In genomic region chr20:1241456-1241855, GRCh38 we compare ENCODE assay signal across 15 cellular contexts. TPM values are rescaled to one million over a fixed set of nuclear protein-coding genes. Genes with fewer than 3 reads are reported as not detected.
A peak's percentile ranks its signal among the peaks of the same experiment; 100 is the strongest.
DNase-seq lines count a peak whose midpoint lies in the region; ATAC-seq lines count a peak whose summit lies in the region.
"Had no signal": no experiment of that assay in that cellular context is flagged by ENCODE, and none has a peak within 500 bp of the region (broad histone marks: within the 10 kb centered on the region; RNA-seq: fewer than 3 reads in every experiment).

No MANE protein-coding gene starts in this region.

- H3K9ac ChIP-seq in mesendoderm (ENCODE audit: low read length) = no peak overlapping the region
- H3K9ac ChIP-seq: GM23248 had no signal

- H3K4ac ChIP-seq in mesendoderm (ENCODE audit: low read depth, low read length) = no peak overlapping the region

- H2AK5ac ChIP-seq in mesendoderm (ENCODE audit: low read length) = no peak overlapping the region

- no peak overlapping the region for H4K8ac ChIP-seq in mesendoderm (ENCODE audit: low read depth, low read length)

- no peaks in the 10 kb centered on the region for H3K79me2 ChIP-seq in mesendoderm (ENCODE audit: control insufficient read depth, insufficient read depth, low read length)

- H2BK120ac ChIP-seq in mesendoderm (ENCODE audit: low read depth, low read length) = no peak overlapping the region

- H3K27ac ChIP-seq in mesendoderm (ENCODE audit: low read depth, low read length) = no peak overlapping the region
- H3K27ac ChIP-seq: C4-2B had no signal

- no peaks in the 10 kb centered on the region for H3K4me1 ChIP-seq in mesendoderm (ENCODE audit: control insufficient read depth, low read depth, low read length)
- H3K4me1 ChIP-seq: BE2C had no signal

- no peak overlapping the region for H3K4me3 ChIP-seq in mesendoderm (ENCODE audit: low read length)
- H3K4me3 ChIP-seq: GM23248, K562 had no signal

- DNase-seq in ACHN (peak; percentile 6), ELR (ENCODE audit: low read depth) (peak; percentile 39), SK-N-DZ (ENCODE audit: low spot score) (peak; percentile 38), mesendoderm (peak; percentile 49), LoVo (ENCODE audit: low spot score) (no peak), HPDE6-E6E7 (ENCODE audit: extremely low spot score) (no peak)
- DNase-seq: BE2C; CD4-positive, alpha-beta memory T cell; DMS79; GM23248 had no signal

- H3K36me3 ChIP-seq in mesendoderm (ENCODE audit: control insufficient read depth, insufficient read depth, low read length) = no peaks in the 10 kb centered on the region
- H3K36me3 ChIP-seq: BE2C had no signal

- H3K23ac ChIP-seq in mesendoderm (ENCODE audit: low read length) = no peak overlapping the region

- no peak overlapping the region for H2BK15ac ChIP-seq in mesendoderm (replicated peaks; ENCODE audit: low read depth)

- H3K79me1 ChIP-seq in mesendoderm (ENCODE audit: low read length) = no peaks in the 10 kb centered on the region

- H4K5ac ChIP-seq in mesendoderm (ENCODE audit: low read length) = no peak overlapping the region

- H3K18ac ChIP-seq in mesendoderm (ENCODE audit: low read length) = no peak overlapping the region

- no peaks in the 10 kb centered on the region for H3K27me3 ChIP-seq in mesendoderm (ENCODE audit: insufficient read depth, low read length, poor library complexity)
- H3K27me3 ChIP-seq: BE2C had no signal

- in situ Hi-C loops in ACHN (cut with HindIII; ENCODE audit: low pct_ligation_motif_present, low pct_unique_long_range_greater_than_20kb, low sequenced_read_pairs) = no loop called here

- H2BK5ac ChIP-seq in mesendoderm (ENCODE audit: low read length) = no peak overlapping the region

- no peak for ATAC-seq in HG02763 (IDR thresholded peaks at IDR 0.05; ENCODE audit: unreplicated experiment)
- ATAC-seq: HCT116 had no signal

- no peak overlapping the region for H3K4me2 ChIP-seq in mesendoderm (ENCODE audit: low read length)

- H3K56ac ChIP-seq in mesendoderm (ENCODE audit: low read length) = no peak overlapping the region

RNA-seq across cellular contexts. Expression of gene RAD21L1, which starts 15.6 kb away (rescaled TPM):
- not detected in 2 replicates for polyA plus RNA-seq in SK-N-DZ (2014; cell fraction: cytosol; rRNA removed)
- not detected in 2 replicates for polyA plus RNA-seq in SK-N-DZ (2014; cell fraction: nucleus; rRNA removed)
- polyA plus RNA-seq in mesendoderm (2013, experiment 1 of 2) = 0.06 TPM
- polyA plus RNA-seq in mesendoderm (2013, experiment 2 of 2) = 0.11 TPM
- polyA plus RNA-seq: CD4-positive, alpha-beta memory T cell had no signal

RNA-seq across cellular contexts. Expression of gene SNPH, which starts 24.6 kb away (rescaled TPM):
- polyA plus RNA-seq in SK-N-DZ (2014; cell fraction: cytosol; rRNA removed) = 4.7 and 5.5 TPM in 2 replicates
- polyA plus RNA-seq in SK-N-DZ (2014; cell fraction: nucleus; rRNA removed) = 7.0 and 10.6 TPM in 2 replicates
- 0.51 TPM for polyA plus RNA-seq in mesendoderm (2013, experiment 1 of 2)
- 0.60 TPM for polyA plus RNA-seq in mesendoderm (2013, experiment 2 of 2)

RNA-seq across cellular contexts. Expression of gene C20orf202, which starts 38.2 kb away (rescaled TPM):
- polyA plus RNA-seq in SK-N-DZ (2014; cell fraction: cytosol; rRNA removed) = not detected in 2 replicates
- not detected in 2 replicates for polyA plus RNA-seq in SK-N-DZ (2014; cell fraction: nucleus; rRNA removed)
- polyA plus RNA-seq in mesendoderm (2013, experiment 1 of 2) = not detected
- not detected for polyA plus RNA-seq in mesendoderm (2013, experiment 2 of 2)
- polyA plus RNA-seq: AG04450, GM23248 had no signal

RNA-seq across cellular contexts. Expression of gene TMEM74B, which starts 56.7 kb away (rescaled TPM):
- polyA plus RNA-seq in SK-N-DZ (2014; cell fraction: cytosol; rRNA removed) = 4.3 and 6.5 TPM in 2 replicates
- 61.7 and 64.2 TPM in 2 replicates for polyA plus RNA-seq in SK-N-DZ (2014; cell fraction: nucleus; rRNA removed)
- polyA plus RNA-seq in mesendoderm (2013, experiment 1 of 2) = 1.0 TPM
- polyA plus RNA-seq in mesendoderm (2013, experiment 2 of 2) = 0.85 TPM
- polyA plus RNA-seq: AG04450; CD4-positive, alpha-beta memory T cell had no signal

Comparison
In these comparisons a context has a peak if more than half of its experiments do, and no peak if none do; other contexts are left out.
1. DNase-seq: peak in ACHN (single experiment), ELR (single experiment), SK-N-DZ (single experiment) and mesendoderm (single experiment); none in LoVo (single experiment) and HPDE6-E6E7 (single experiment).